Comparison of ENCODE assay signal across 18 cellular contexts in the genomic region with DNA sequence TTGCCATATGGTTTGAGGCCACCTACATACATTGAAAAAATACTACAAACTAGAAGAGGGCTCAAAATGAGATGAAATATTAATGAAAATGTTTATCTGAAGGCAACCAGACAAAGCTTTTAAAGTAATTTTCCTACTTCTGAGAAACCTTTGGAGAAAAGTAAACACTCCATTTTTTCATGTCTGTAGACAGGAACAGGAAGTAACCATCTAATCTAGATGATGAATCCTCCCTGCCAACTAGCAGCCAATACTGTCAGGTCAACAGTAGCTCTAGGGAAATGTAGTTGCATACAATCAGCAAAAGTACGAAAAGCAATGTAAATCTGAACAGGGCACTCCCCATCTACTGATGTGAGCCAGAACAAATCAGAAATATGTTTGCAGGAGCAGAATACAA. TPM values are rescaled to one million over a fixed set of nuclear protein-coding genes. Genes with fewer than 3 reads are reported as not detected.
DNase-seq lines count a peak whose midpoint lies in the region; ATAC-seq and TF ChIP-seq lines count a peak whose summit lies in the region.
"Had no signal": no experiment of that assay in that cellular context is flagged by ENCODE, and none has a peak within 500 bp of the region (broad histone marks: within the 10 kb centered on the region; RNA-seq: fewer than 3 reads in every experiment).

No MANE protein-coding gene starts in this region.

- TF ChIP-seq EP300 in stomach (IDR thresholded peaks at IDR 0.05) = no peak

- CTCF ChIA-PET in activated naive CD4-positive, alpha-beta T cell treated with anti-CD3 and anti-CD28 coated beads for 36 hours (lab: Charles Lee) = interaction anchor here (1.0 kb wide), 1 partner anchor 22 kb away, joined by 3 read pairs; no protein-coding TSS in a partner anchor

- no peak overlapping the region for H3K9ac ChIP-seq in Loucy (ENCODE audit: low read depth, low read length, poor library complexity, severe bottlenecking)

- H3K27me3 ChIP-seq in Loucy (ENCODE audit: insufficient read depth, low read length, poor library complexity, severe bottlenecking) (no peaks in the 10 kb centered on the region), stomach (no peaks in the 10 kb centered on the region), upper lobe of right lung (no peaks in the 10 kb centered on the region)
- H3K27me3 ChIP-seq: ovary, vagina had no signal

- peak overlapping the region; percentile 61 for H3K27ac Mint-ChIP-seq in activated naive CD4-positive, alpha-beta T cell treated with anti-CD3 and anti-CD28 coated beads for 36 hours
- H3K27ac Mint-ChIP-seq in type B pancreatic cell = peak overlapping the region; percentile 31
- H3K27ac Mint-ChIP-seq: activated naive CD8-positive, alpha-beta T cell treated with anti-CD3 and anti-CD28 coated beads, Interleukin-2, amount 10 ng/mL, durations not matched to agents 7 days and 5 days; dendritic cell treated with granulocyte-macrophage colony-stimulating factor and Interleukin-4, amounts not matched to agents 40 ng/mL and 50 ng/mL, for 4 days had no signal

- H4K20me1 ChIP-seq in Loucy (ENCODE audit: insufficient read depth, low read length, poor library complexity, severe bottlenecking) = peaks cover 2% of the 10 kb centered on the region

- no peak for TF ChIP-seq POLR2A in stomach (IDR thresholded peaks at IDR 0.05)

- no peaks in the 10 kb centered on the region for H3K9me2 ChIP-seq in Loucy (replicated peaks; ENCODE audit: low read depth, low read length)

- DNase-seq in activated naive CD4-positive, alpha-beta T cell treated with anti-CD3 and anti-CD28 coated beads for 36 hours = no peak
- DNase-seq in activated naive CD4-positive, alpha-beta T cell (lab: John Stamatoyannopoulos, UW) = no peak
- DNase-seq in amniotic epithelial cell (ENCODE audit: low read depth) (peak; percentile 47), type B pancreatic cell (ENCODE audit: extremely low spot score, unreplicated experiment) (no peak), stomach (no peak), upper lobe of right lung (no peak)
- DNase-seq: activated naive CD8-positive, alpha-beta T cell treated with anti-CD3 and anti-CD28 coated beads, Interleukin-2, amount 10 ng/mL, durations not matched to agents 7 days and 5 days; erythroblast; NCI-H1105; NCI-H2171 treated with DMSO at 0.1 percent for 48 hours; ovary; stimulated activated CD4-positive, alpha-beta T cell treated with anti-CD3 and anti-CD28 coated beads, Interleukin-2, amount 100 ng/mL, for 48 hours had no signal

- H3K36me3 ChIP-seq in Loucy (ENCODE audit: insufficient read depth, low read length) = no peaks in the 10 kb centered on the region
- no peaks in the 10 kb centered on the region for H3K36me3 ChIP-seq in stomach
- H3K36me3 ChIP-seq in upper lobe of right lung = no peaks in the 10 kb centered on the region
- H3K36me3 ChIP-seq: breast epithelium, ovary, vagina had no signal

- no peak for TF ChIP-seq CTCF in Loucy (conservative IDR thresholded peaks at IDR 0.05; ENCODE audit: low read length)
- TF ChIP-seq CTCF in type B pancreatic cell (conservative IDR thresholded peaks at IDR 0.05) = no peak
- TF ChIP-seq CTCF in stomach (IDR thresholded peaks at IDR 0.05) = no peak
- no peak for TF ChIP-seq CTCF in upper lobe of right lung (IDR thresholded peaks at IDR 0.05)

- 30 to 59% (median 39%) methylated on average over 1 of the region's 1 CpG for WGBS in stomach, 5 donors

- no peak overlapping the region for H3K4me3 Mint-ChIP-seq in activated naive CD4-positive, alpha-beta T cell treated with anti-CD3 and anti-CD28 coated beads for 36 hours
- H3K4me3 Mint-ChIP-seq in type B pancreatic cell = no peak overlapping the region
- H3K4me3 Mint-ChIP-seq: activated naive CD8-positive, alpha-beta T cell treated with anti-CD3 and anti-CD28 coated beads, Interleukin-2, amount 10 ng/mL, durations not matched to agents 7 days and 5 days; dendritic cell treated with granulocyte-macrophage colony-stimulating factor and Interleukin-4, amounts not matched to agents 40 ng/mL and 50 ng/mL, for 4 days had no signal

- H3K9me3 Mint-ChIP-seq in activated naive CD4-positive, alpha-beta T cell treated with anti-CD3 and anti-CD28 coated beads for 36 hours = peaks cover 3% of the 10 kb centered on the region
- H3K9me3 Mint-ChIP-seq in type B pancreatic cell = no peaks in the 10 kb centered on the region
- H3K9me3 Mint-ChIP-seq: dendritic cell treated with granulocyte-macrophage colony-stimulating factor and Interleukin-4, amounts not matched to agents 40 ng/mL and 50 ng/mL, for 4 days had no signal

- H3K4me3 ChIP-seq in Loucy (ENCODE audit: low read length, poor library complexity, severe bottlenecking) (peak overlapping the region; percentile 67), stomach (no peak overlapping the region), upper lobe of right lung (no peak overlapping the region)
- H3K4me3 ChIP-seq: breast epithelium, ovary, vagina had no signal

- no peak overlapping the region for H2AFZ ChIP-seq in Loucy (ENCODE audit: low read length)

- no peak for ATAC-seq in upper lobe of right lung
- ATAC-seq in GM18873 (IDR thresholded peaks at IDR 0.05; ENCODE audit: low FRiP score, unreplicated experiment) = no peak

- intact Hi-C loops in activated naive CD4-positive, alpha-beta T cell treated with anti-CD3 and anti-CD28 coated beads for 36 hours (cut with micrococcal nuclease) = loop anchor here (2.0 kb wide), 1 partner anchor 42 kb away; no protein-coding TSS in a partner anchor
- intact Hi-C loops in stomach (cut with DNase I; ENCODE audit: low total_unique reads) (no loop called here), upper lobe of right lung (cut with DNase I) (no loop called here)

- peaks cover 4% of the 10 kb centered on the region; the same call in 1 of the 2 replicates for H3F3A ChIP-seq in Loucy (ENCODE audit: low read depth)

- no peaks in the 10 kb centered on the region for H3K27me3 Mint-ChIP-seq in activated naive CD4-positive, alpha-beta T cell treated with anti-CD3 and anti-CD28 coated beads for 36 hours (ENCODE audit: low read depth)
- H3K27me3 Mint-ChIP-seq in type B pancreatic cell = no peaks in the 10 kb centered on the region
- H3K27me3 Mint-ChIP-seq: activated naive CD8-positive, alpha-beta T cell treated with anti-CD3 and anti-CD28 coated beads, Interleukin-2, amount 10 ng/mL, durations not matched to agents 7 days and 5 days; dendritic cell treated with granulocyte-macrophage colony-stimulating factor and Interleukin-4, amounts not matched to agents 40 ng/mL and 50 ng/mL, for 4 days had no signal

- peaks cover 26% of the 10 kb centered on the region for H3K4me1 ChIP-seq in Loucy (ENCODE audit: insufficient read depth, low read length, poor library complexity, severe bottlenecking)
- peaks cover 0 to 4% (median 0%) of the 10 kb centered on the region in 4 donors for H3K4me1 ChIP-seq in stomach
- no peaks in the 10 kb centered on the region for H3K4me1 ChIP-seq in upper lobe of right lung
- H3K4me1 ChIP-seq: breast epithelium, vagina had no signal

- H3K4me2 ChIP-seq in Loucy (ENCODE audit: low read depth, low read length, poor library complexity, severe bottlenecking) = peak overlapping the region; percentile 81

- H3K79me2 ChIP-seq in Loucy (ENCODE audit: insufficient read depth, low read length) = peaks cover 4% of the 10 kb centered on the region; the same call in 1 of the 2 replicates

- H3K4me1 Mint-ChIP-seq in activated naive CD4-positive, alpha-beta T cell treated with anti-CD3 and anti-CD28 coated beads for 36 hours (ENCODE audit: low read depth) = peaks cover 39% of the 10 kb centered on the region
- peaks cover 12% of the 10 kb centered on the region for H3K4me1 Mint-ChIP-seq in type B pancreatic cell (ENCODE audit: unreplicated experiment)

- no peaks in the 10 kb centered on the region for H3K9me3 ChIP-seq in Loucy (ENCODE audit: insufficient read depth, low read depth, low read length)
- no peaks in the 10 kb centered on the region for H3K9me3 ChIP-seq in stomach
- H3K9me3 ChIP-seq in upper lobe of right lung = no peaks in the 10 kb centered on the region
- H3K9me3 ChIP-seq: breast epithelium, ovary, vagina had no signal

- H3K27ac ChIP-seq in stomach (no peak overlapping the region), upper lobe of right lung (no peak overlapping the region)
- H3K27ac ChIP-seq: breast epithelium, ovary, RWPE1, vagina had no signal

- H3K36me3 Mint-ChIP-seq in activated naive CD4-positive, alpha-beta T cell treated with anti-CD3 and anti-CD28 coated beads for 36 hours (ENCODE audit: low read depth) = no peaks in the 10 kb centered on the region
- peaks cover 3% of the 10 kb centered on the region for H3K36me3 Mint-ChIP-seq in type B pancreatic cell

RNA-seq across cellular contexts. Expression of gene AMMECR1, which starts 49.0 kb away (rescaled TPM):
- total RNA-seq in activated naive CD4-positive, alpha-beta T cell treated with anti-CD3 and anti-CD28 coated beads for 36 hours = 1 to 10 TPM; 3.7 to 4.1 TPM
- total RNA-seq in type B pancreatic cell (ENCODE audit: low replicate concordance) (19.1 and 19.3 TPM in 2 replicates), stomach (10 to 100 TPM in 2 of 5 donors, 1 to 10 TPM in 2, under 1 TPM in 1; 0.45 to 28.7 (median 7.8) TPM), upper lobe of right lung (6.1 TPM)
- 1 to 10 TPM; 2.3 to 3.1 (median 2.9) TPM for polyA plus RNA-seq in stomach
